16 cellular contexts compared by ENCODE assay signal in the genomic region with DNA sequence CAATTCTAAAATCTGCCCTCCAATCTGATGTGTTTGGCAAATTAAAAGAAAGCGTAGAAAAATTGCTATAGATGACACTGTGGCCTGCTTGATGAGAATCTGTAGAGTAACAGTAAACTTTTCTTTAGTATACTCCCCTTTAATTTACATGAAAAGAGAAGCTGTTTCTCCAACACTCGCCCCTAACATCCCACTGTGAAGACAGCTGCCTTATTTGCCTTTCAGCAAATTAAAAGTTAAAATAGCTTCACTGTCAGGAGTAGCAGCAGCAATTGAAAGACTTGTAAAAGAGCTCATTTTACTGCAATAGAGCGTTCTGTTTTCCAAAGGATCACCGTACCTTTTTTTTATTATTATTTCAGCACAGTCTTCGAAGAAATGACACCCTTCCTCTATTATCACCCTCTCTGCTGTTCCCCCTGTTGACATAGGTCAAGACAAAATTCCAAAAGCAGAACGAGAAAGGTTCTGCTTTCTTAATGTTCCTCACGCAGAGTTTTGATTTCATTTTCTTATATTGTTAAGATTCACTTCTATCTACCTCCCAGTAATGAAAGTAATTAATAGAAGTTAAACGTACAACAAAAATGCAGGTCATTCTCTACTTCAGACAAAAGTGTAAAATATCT.
A peak's percentile ranks its signal among the peaks of the same experiment; 100 is the strongest.
DNase-seq lines count a peak whose midpoint lies in the region; ATAC-seq and TF ChIP-seq lines count a peak whose summit lies in the region.
"Had no signal": no experiment of that assay in that cellular context is flagged by ENCODE, and none has a peak within 500 bp of the region (broad histone marks: within the 10 kb centered on the region; RNA-seq: fewer than 3 reads in every experiment).

No MANE protein-coding gene starts in this region.

- intact Hi-C loops in upper lobe of right lung (cut with DNase I) (no loop called here), mammary epithelial cell (cut with micrococcal nuclease) (no loop called here)

- WGBS in SK-N-SH (ENCODE audit: low lambda C conversion rate): 12% methylated on average over 8 of the region's 8 CpGs
- WGBS in mammary epithelial cell (ENCODE audit: low coverage, missing lambda C conversion rate): 77% methylated on average over 3 of the region's 8 CpGs

- no TSS peak for BruUV-seq in mammary epithelial cell (replicated peaks; lab: Mats Ljungman, UMichigan)

- no peaks in the 10 kb centered on the region for H3K36me3 Mint-ChIP-seq in brain
- H3K36me3 Mint-ChIP-seq: CD8-positive, alpha-beta T cell had no signal

- CTCF ChIA-PET in SK-N-SH (lab: Yijun Ruan, JAX): interaction anchor here (0.6 kb wide), 1 partner anchor 13 kb away, joined by 3 read pairs; no protein-coding TSS in a partner anchor
- CTCF ChIA-PET in mammary epithelial cell (lab: Charles Lee; ENCODE audit: low non-redundant PET): no interaction called here

- no peaks in the 10 kb centered on the region for H3K27me3 ChIP-seq in SK-N-SH (ENCODE audit: insufficient read depth)
- H3K27me3 ChIP-seq in upper lobe of right lung: no peaks in the 10 kb centered on the region
- H3K27me3 ChIP-seq in mammary epithelial cell (ENCODE audit: insufficient read depth, low read length): no peaks in the 10 kb centered on the region
- H3K27me3 ChIP-seq: BE2C had no signal

- H3K27me3 Mint-ChIP-seq in brain: peaks cover 15% of the 10 kb centered on the region

- TF ChIP-seq RAD21 in SK-N-SH (IDR thresholded peaks at IDR 0.05; ENCODE audit: low read length): no peak

- H3K4me3 Mint-ChIP-seq in brain: peak overlapping the region in 3 of 5 experiments; percentile 28 to 66 (median 50)
- H3K4me3 Mint-ChIP-seq: CD8-positive, alpha-beta T cell had no signal

- no peaks in the 10 kb centered on the region for H3F3A ChIP-seq in SK-N-SH (replicated peaks; ENCODE audit: insufficient read depth)

- H3K9ac ChIP-seq in SK-N-SH (no peak overlapping the region), mammary epithelial cell (ENCODE audit: insufficient read depth, low read length) (no peak overlapping the region)

- no peak overlapping the region for H3K27ac Mint-ChIP-seq in brain
- H3K27ac Mint-ChIP-seq: CD8-positive, alpha-beta T cell had no signal

- POLR2A ChIA-PET in SK-N-SH (lab: Yijun Ruan, JAX): no interaction called here

- H3K79me2 ChIP-seq in SK-N-SH (ENCODE audit: insufficient read depth): no peaks in the 10 kb centered on the region
- no peaks in the 10 kb centered on the region for H3K79me2 ChIP-seq in mammary epithelial cell (ENCODE audit: insufficient read depth, low read length)

- H3K4me1 ChIP-seq in SK-N-SH (ENCODE audit: control insufficient read depth in 1 of 2, insufficient read depth in 2 of 2, low read depth in 1 of 2, low read length in 1 of 2): 0 out of 4 replicates have a peak, but pooled peaks cover 0 to 3% of the 10 kb centered on the region in 2 experiments
- H3K4me1 ChIP-seq in upper lobe of right lung: no peaks in the 10 kb centered on the region
- H3K4me1 ChIP-seq in mammary epithelial cell (ENCODE audit: insufficient read depth, low read length): no peaks in the 10 kb centered on the region
- H3K4me1 ChIP-seq: BE2C had no signal

- 0 out of 2 replicates have a peak overlapping the region, but pooled peaks have one; percentile 15 for H3K4me2 ChIP-seq in SK-N-SH
- H3K4me2 ChIP-seq in mammary epithelial cell (ENCODE audit: insufficient read depth, low read depth, low read length): no peak overlapping the region

- ATAC-seq in SK-N-SH treated with all-trans-retinoic acid at 6 μM for 48 hours (no peak), upper lobe of right lung (peak; percentile 54)
- ATAC-seq: CD8-positive, alpha-beta T cell had no signal

- TF ChIP-seq CTCF in SK-N-SH (IDR thresholded peaks at IDR 0.05) (no peak), brain (conservative IDR thresholded peaks at IDR 0.05) (no peak), upper lobe of right lung (IDR thresholded peaks at IDR 0.05) (no peak), mammary epithelial cell (conservative IDR thresholded peaks at IDR 0.05 in 1 of 2, IDR thresholded peaks at IDR 0.05 in 1 of 2; ENCODE audit: extremely low read depth in 1 of 2, insufficient read depth in 1 of 2, low read depth in 1 of 2, low read length in 2 of 2) (no peak)

- H2AFZ ChIP-seq in SK-N-SH (ENCODE audit: low read depth): no peak overlapping the region
- no peak overlapping the region for H2AFZ ChIP-seq in mammary epithelial cell (ENCODE audit: low read depth, low read length)

- peaks cover 30% of the 10 kb centered on the region for H3K4me1 Mint-ChIP-seq in brain

- dilution Hi-C loops in mammary epithelial cell (cut with HindIII; ENCODE audit: low sequenced_read_pairs): no loop called here

- H3K9me3 ChIP-seq in SK-N-SH (no peaks in the 10 kb centered on the region), upper lobe of right lung (no peaks in the 10 kb centered on the region), mammary epithelial cell (replicated peaks; ENCODE audit: insufficient read depth, low read length) (no peaks in the 10 kb centered on the region)
- H3K9me3 ChIP-seq: BE2C had no signal

- TF ChIP-seq EP300 in SK-N-SH (IDR thresholded peaks at IDR 0.05; ENCODE audit: borderline replicate concordance in 1 of 2, low read depth in 1 of 2, low read length in 1 of 2): no peak

- no peaks in the 10 kb centered on the region for H3K36me3 ChIP-seq in SK-N-SH (replicated peaks in 1 of 2; ENCODE audit: control insufficient read depth in 1 of 2, insufficient read depth in 2 of 2, low read length in 1 of 2)
- H3K36me3 ChIP-seq in upper lobe of right lung: no peaks in the 10 kb centered on the region
- no peaks in the 10 kb centered on the region for H3K36me3 ChIP-seq in mammary epithelial cell (ENCODE audit: insufficient read depth, low read length)
- H3K36me3 ChIP-seq: BE2C had no signal

- no peak overlapping the region; a peak in 1 of 4 replicates for H3K4me3 ChIP-seq in SK-N-SH (ENCODE audit: low read depth in 2 of 2, low read length in 1 of 2)
- H3K4me3 ChIP-seq in upper lobe of right lung: no peak overlapping the region
- H3K4me3 ChIP-seq in mammary epithelial cell (replicated peaks in 1 of 3; ENCODE audit: insufficient read depth in 1 of 3, low read depth in 2 of 3, low read length in 3 of 3): no peak overlapping the region

- H3K27ac ChIP-seq in SK-N-SH (ENCODE audit: low read depth in 2 of 2, low read length in 1 of 2) (no peak overlapping the region), upper lobe of right lung (no peak overlapping the region), mammary epithelial cell (ENCODE audit: insufficient read depth, low read depth, low read length) (no peak overlapping the region)

- H3K9me3 Mint-ChIP-seq in brain: peaks cover 3 to 20% (median 17%) of the 10 kb centered on the region in 5 experiments

- H4K20me1 ChIP-seq in SK-N-SH (ENCODE audit: insufficient read depth) (no peaks in the 10 kb centered on the region), mammary epithelial cell (ENCODE audit: insufficient read depth, low read length) (no peaks in the 10 kb centered on the region)

- in situ Hi-C loops in mammary epithelial cell (cut with MboI; ENCODE audit: low sequenced_read_pairs in 2 of 2): no loop called here

- H3K9me2 ChIP-seq in SK-N-SH: no peaks in the 10 kb centered on the region

- DNase-seq in SK-N-SH (no peak), medulla oblongata (ENCODE audit: extremely low spot score) (peak; percentile 7), upper lobe of right lung (no peak), mammary epithelial cell (no peak), NCI-H2196 (lab: John Stamatoyannopoulos, UW; ENCODE audit: unreplicated experiment) (no peak), NCI-H82 treated with DMSO at 0.1 percent for 48 hours (lab: John Stamatoyannopoulos, UW; ENCODE audit: unreplicated experiment) (no peak)
- DNase-seq: 8988T; BE2C; CD8-positive, alpha-beta T cell; NCI-H1092; NCI-H146; NCI-H2081; NCI-H510A treated with DMSO at 0.1 percent for 48 hours; SHP77 had no signal

TF ChIP-seq in SK-N-SH, 30 proteins besides CTCF, POLR2A, EP300 and RAD21:
- TF ChIP-seq SIN3A (IDR thresholded peaks at IDR 0.05; ENCODE audit: borderline replicate concordance, low read depth, low read length) (no peak), MXI1 (IDR thresholded peaks at IDR 0.05; ENCODE audit: low read depth, low read length) (no peak)
- TF ChIP-seq, protein P1, sequence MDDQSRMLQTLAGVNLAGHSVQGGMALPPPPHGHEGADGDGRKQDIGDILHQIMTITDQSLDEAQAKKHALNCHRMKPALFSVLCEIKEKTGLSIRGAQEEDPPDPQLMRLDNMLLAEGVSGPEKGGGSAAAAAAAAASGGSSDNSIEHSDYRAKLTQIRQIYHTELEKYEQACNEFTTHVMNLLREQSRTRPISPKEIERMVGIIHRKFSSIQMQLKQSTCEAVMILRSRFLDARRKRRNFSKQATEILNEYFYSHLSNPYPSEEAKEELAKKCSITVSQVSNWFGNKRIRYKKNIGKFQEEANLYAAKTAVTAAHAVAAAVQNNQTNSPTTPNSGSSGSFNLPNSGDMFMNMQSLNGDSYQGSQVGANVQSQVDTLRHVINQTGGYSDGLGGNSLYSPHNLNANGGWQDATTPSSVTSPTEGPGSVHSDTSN (IDR thresholded peaks at IDR 0.05): no peak
TF ChIP-seq in SK-N-SH: peak in this region for 0.

TF ChIP-seq in SK-N-SH treated with all-trans-retinoic acid at 6 μM for 48 hours, 23 proteins besides CTCF, POLR2A, EP300 and RAD21 (continues in another document):
- TF ChIP-seq ZNF70 (CRISPR knock-in tag; IDR thresholded peaks at IDR 0.05): no peak
- no peak for TF ChIP-seq TOX (CRISPR knock-in tag; IDR thresholded peaks at IDR 0.05; ENCODE audit: borderline replicate concordance)
- TF ChIP-seq GLIS3 (CRISPR knock-in tag; IDR thresholded peaks at IDR 0.05): no peak
- TF ChIP-seq, protein P2, sequence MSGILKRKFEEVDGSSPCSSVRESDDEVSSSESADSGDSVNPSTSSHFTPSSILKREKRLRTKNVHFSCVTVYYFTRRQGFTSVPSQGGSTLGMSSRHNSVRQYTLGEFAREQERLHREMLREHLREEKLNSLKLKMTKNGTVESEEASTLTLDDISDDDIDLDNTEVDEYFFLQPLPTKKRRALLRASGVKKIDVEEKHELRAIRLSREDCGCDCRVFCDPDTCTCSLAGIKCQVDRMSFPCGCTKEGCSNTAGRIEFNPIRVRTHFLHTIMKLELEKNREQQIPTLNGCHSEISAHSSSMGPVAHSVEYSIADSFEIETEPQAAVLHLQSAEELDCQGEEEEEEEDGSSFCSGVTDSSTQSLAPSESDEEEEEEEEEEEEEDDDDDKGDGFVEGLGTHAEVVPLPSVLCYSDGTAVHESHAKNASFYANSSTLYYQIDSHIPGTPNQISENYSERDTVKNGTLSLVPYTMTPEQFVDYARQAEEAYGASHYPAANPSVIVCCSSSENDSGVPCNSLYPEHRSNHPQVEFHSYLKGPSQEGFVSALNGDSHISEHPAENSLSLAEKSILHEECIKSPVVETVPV (CRISPR knock-in tag; IDR thresholded peaks at IDR 0.05): no peak
- TF ChIP-seq ZNF8 (CRISPR knock-in tag; IDR thresholded peaks at IDR 0.05): no peak
- TF ChIP-seq CSDC2 (CRISPR knock-in tag; IDR thresholded peaks at IDR 0.05): no peak
- no peak for TF ChIP-seq TCF4 (CRISPR knock-in tag; IDR thresholded peaks at IDR 0.05; ENCODE audit: borderline replicate concordance)
